Comparison of ENCODE assay signal across 15 cellular contexts in genomic region chr1:229665912-229666558, GRCh38.
"Had no signal": no experiment of that assay in that cellular context is flagged by ENCODE, and none has a peak within 500 bp of the region (broad histone marks: within the 10 kb centered on the region; RNA-seq: fewer than 3 reads in every experiment).

No MANE protein-coding gene starts in this region.

- H3K4me1 ChIP-seq: prostate gland had no signal

- H3K36me3 ChIP-seq: prostate gland, thoracic aorta had no signal

- H3K9me3 ChIP-seq: lower lobe of right lung, prostate gland, thoracic aorta had no signal

- H3K27ac ChIP-seq: epithelial cell of prostate, lower lobe of right lung, prostate gland, thoracic aorta had no signal

- DNase-seq: activated CD4-positive, alpha-beta T cell treated with anti-CD3 and anti-CD28 coated beads, Interleukin-2, amount 10 ng/mL, durations not matched to agents 24 days and 14 days; activated naive CD4-positive, alpha-beta T cell treated with anti-CD3 and anti-CD28 coated beads for 36 hours; cortex of kidney; effector memory CD8-positive, alpha-beta T cell; lower lobe of right lung; naive thymus-derived CD8-positive, alpha-beta T cell; stimulated activated CD4-positive, alpha-beta T cell treated with anti-CD3 and anti-CD28 coated beads, Interleukin-12 subunit alpha, Interleukin-12 subunit beta, amount 100 ng/mL, for 4 hours; stimulated activated CD4-positive, alpha-beta T cell treated with anti-CD3 and anti-CD28 coated beads, Interleukin-2, amount 100 ng/mL, for 48 hours; stimulated activated CD8-positive, alpha-beta memory T cell treated with anti-CD3 and anti-CD28 coated beads, Interleukin-4, amount 100 ng/mL, for 48 hours; stimulated activated naive CD8-positive, alpha-beta T cell treated with anti-CD3 and anti-CD28 coated beads, Interleukin-15, Interleukin-2, amounts not matched to agents 100 U/mL and 50 U/mL, for 24 hours; T-helper 17 cell had no signal

- ATAC-seq: effector memory CD8-positive, alpha-beta T cell; lower lobe of right lung; naive thymus-derived CD8-positive, alpha-beta T cell; stimulated activated naive CD8-positive, alpha-beta T cell treated with anti-CD3 and anti-CD28 coated beads, Interleukin-15, Interleukin-2, amounts not matched to agents 100 U/mL and 50 U/mL, for 24 hours; T-helper 17 cell; WTC11 had no signal

- H3K4me3 ChIP-seq: lower lobe of right lung, prostate gland, thoracic aorta had no signal
